In the genomic region with DNA sequence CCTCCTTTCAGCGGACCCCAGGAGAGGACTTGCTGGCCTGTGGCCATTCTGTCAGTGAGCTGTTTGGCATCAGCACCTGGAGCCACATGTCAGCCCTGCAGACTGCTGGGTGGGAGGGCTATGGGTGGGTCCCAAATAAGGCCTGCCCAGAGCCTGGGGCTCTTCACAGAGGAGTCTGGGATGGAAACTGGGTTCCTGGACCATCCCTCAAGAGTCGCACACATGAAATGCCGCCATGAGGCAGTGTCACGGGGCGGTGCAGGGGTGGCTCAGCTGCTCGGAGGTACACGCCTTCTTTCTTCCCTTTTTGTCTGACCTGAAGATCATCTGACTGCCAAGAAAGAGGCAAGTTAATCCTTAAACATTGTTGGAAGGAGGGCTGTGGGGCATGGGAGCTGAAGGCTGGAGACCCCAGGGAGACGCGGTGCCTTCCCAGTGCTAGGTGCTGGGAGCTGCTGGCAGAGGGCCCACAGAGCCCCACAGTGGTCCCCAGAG, we compare ENCODE assay signal across 18 cellular contexts. TPM values are rescaled to one million over a fixed set of nuclear protein-coding genes. Genes with fewer than 3 reads are reported as not detected.
DNase-seq lines count a peak whose midpoint lies in the region; ATAC-seq and TF ChIP-seq lines count a peak whose summit lies in the region.
"Had no signal": no experiment of that assay in that cellular context is flagged by ENCODE, and none has a peak within 500 bp of the region (broad histone marks: within the 10 kb centered on the region; RNA-seq: fewer than 3 reads in every experiment).

No MANE protein-coding gene starts in this region.

- H3K4me1 ChIP-seq in right atrium auricular region (peaks cover 0 to 92% of the 10 kb centered on the region in 2 donors), psoas muscle (peaks cover 99% of the 10 kb centered on the region)

- DNase-seq in right atrium auricular region (ENCODE audit: low spot score): no peak
- no peak for DNase-seq in Right ventricle myocardium superior
- DNase-seq in epithelial cell of prostate (ENCODE audit: low read depth, low spot score): no peak
- no peak for DNase-seq in psoas muscle
- no peak for DNase-seq in activated CD4-positive, alpha-beta T cell treated with anti-CD3 and anti-CD28 coated beads, Interleukin-2, amount 50 U/mL, for 1 hour
- DNase-seq: activated CD8-positive, alpha-beta T cell treated with anti-CD3 and anti-CD28 coated beads for 36 hours; activated T-cell treated with anti-CD3 and anti-CD28 coated beads, Interleukin-2, amount 50 U/mL, for 48 hours; CD4-positive, CD25-positive, alpha-beta regulatory T cell; effector memory CD8-positive, alpha-beta T cell; KG1; MV-4-11; NCI-H187; NCI-H446; T1000 had no signal

- WGBS in psoas muscle, 3 donors: 67 to 89% (median 76%) methylated on average over 9 of the region's 9 CpGs

- H3K27ac ChIP-seq in right atrium auricular region (peak overlapping the region; percentile 46 to 72), epithelial cell of prostate (peak overlapping the region; percentile 64), psoas muscle (peak overlapping the region; percentile 96)

- no peak overlapping the region for H3K4me3 ChIP-seq in right atrium auricular region
- H3K4me3 ChIP-seq in psoas muscle: no peak overlapping the region

- H3K9me3 ChIP-seq in right atrium auricular region: no peaks in the 10 kb centered on the region
- no peaks in the 10 kb centered on the region for H3K9me3 ChIP-seq in psoas muscle

- TF ChIP-seq CTCF in right atrium auricular region (IDR thresholded peaks at IDR 0.05) (no peak), psoas muscle (IDR thresholded peaks at IDR 0.05) (no peak)

- ATAC-seq in Right ventricle myocardium superior (ENCODE audit: poor library complexity): no peak
- no peak for ATAC-seq in psoas muscle
- no peak for ATAC-seq in HG03135 (IDR thresholded peaks at IDR 0.05; ENCODE audit: unreplicated experiment)
- ATAC-seq in HG03565 (IDR thresholded peaks at IDR 0.05; ENCODE audit: unreplicated experiment): no peak
- no peak for ATAC-seq in GM18868 (IDR thresholded peaks at IDR 0.05; ENCODE audit: unreplicated experiment)
- ATAC-seq: activated CD8-positive, alpha-beta T cell treated with anti-CD3 and anti-CD28 coated beads for 36 hours; activated naive CD4-positive, alpha-beta T cell treated with anti-CD3 and anti-CD28 coated beads, Interleukin-2, amount 50 U/mL, for 72 hours; effector memory CD8-positive, alpha-beta T cell had no signal

- H3K36me3 ChIP-seq in right atrium auricular region: peaks cover 8% of the 10 kb centered on the region
- peaks cover 0 to 14% of the 10 kb centered on the region in 2 donors for H3K36me3 ChIP-seq in psoas muscle (ENCODE audit: insufficient read depth in 1 of 2, low read depth in 1 of 2)

- intact Hi-C loops in Right ventricle myocardium superior (cut with DNase I) (no loop called here), psoas muscle (cut with DNase I) (loop anchor here in 1 of 2 donors (5.0 kb wide), 1 partner anchor 1210 kb away; no protein-coding TSS in a partner anchor)

- H3K27me3 ChIP-seq in right atrium auricular region: no peaks in the 10 kb centered on the region
- H3K27me3 ChIP-seq in psoas muscle (ENCODE audit: insufficient read depth in 3 of 3, low read length in 2 of 3): no peaks in the 10 kb centered on the region

RNA-seq across cellular contexts. Expression of gene MPRIP, which starts 14.8 kb away (rescaled TPM):
- 100 to 1,000 TPM; 102 to 145 TPM for total RNA-seq in right atrium auricular region
- 280 TPM for total RNA-seq in Right ventricle myocardium superior
- total RNA-seq in psoas muscle: 100 to 1,000 TPM; 228 to 322 (median 258) TPM
- 100 to 1,000 TPM; 142 to 270 (median 184) TPM for polyA plus RNA-seq in psoas muscle
